In the genomic region with DNA sequence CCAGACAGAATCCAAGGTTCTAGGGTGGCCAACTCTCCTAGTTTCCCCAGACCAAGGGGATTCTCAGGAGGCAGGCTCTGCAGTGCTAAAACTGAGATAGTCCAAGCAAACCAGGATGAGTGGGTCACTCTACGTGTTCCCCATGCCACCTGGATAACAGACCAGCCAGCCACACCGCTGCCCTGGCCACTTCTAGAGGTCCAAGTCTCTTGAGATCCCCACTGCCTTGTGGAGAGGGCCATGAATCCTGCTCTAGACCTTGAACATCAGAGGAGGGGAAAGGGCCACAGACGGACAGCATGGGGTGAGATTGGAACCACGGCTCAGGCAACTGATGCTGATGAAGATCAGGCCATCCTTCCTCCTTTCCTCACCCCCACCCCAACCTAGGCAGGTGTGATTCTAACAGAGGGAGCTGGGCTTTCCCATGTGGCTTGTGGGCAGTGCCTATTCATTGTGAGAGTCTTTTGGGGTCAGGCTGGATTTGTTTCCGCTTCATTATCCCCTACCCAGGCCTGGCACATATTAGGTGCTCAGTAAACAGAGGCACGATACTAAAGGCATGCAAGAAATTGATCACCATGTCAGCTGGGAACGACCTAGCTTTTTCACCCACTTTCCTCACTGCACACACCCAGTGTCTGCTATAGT, we compare ENCODE assay signal across 15 cellular contexts. TPM values are rescaled to one million over a fixed set of nuclear protein-coding genes. Genes with fewer than 3 reads are reported as not detected.
DNase-seq lines count a peak whose midpoint lies in the region; ATAC-seq, FAIRE-seq and TF ChIP-seq lines count a peak whose summit lies in the region.
"Had no signal": no experiment of that assay in that cellular context is flagged by ENCODE, and none has a peak within 500 bp of the region (broad histone marks: within the 10 kb centered on the region; RNA-seq: fewer than 3 reads in every experiment).

No MANE protein-coding gene starts in this region.

- H3K9me3 Mint-ChIP-seq in memory B cell = peaks cover 4% of the 10 kb centered on the region
- peaks cover 4% of the 10 kb centered on the region for H3K9me3 Mint-ChIP-seq in mesothelial cell of epicardium
- H3K9me3 Mint-ChIP-seq in naive thymus-derived CD4-positive, alpha-beta T cell = peaks cover 0 to 5% (median 0%) of the 10 kb centered on the region in 11 donors

- H3K27me3 Mint-ChIP-seq in memory B cell = no peaks in the 10 kb centered on the region
- peaks cover 29% of the 10 kb centered on the region for H3K27me3 Mint-ChIP-seq in mesothelial cell of epicardium (ENCODE audit: low read depth)
- H3K27me3 Mint-ChIP-seq in naive thymus-derived CD4-positive, alpha-beta T cell = peaks cover 0 to 27% (median 11%) of the 10 kb centered on the region in 5 donors
- H3K27me3 Mint-ChIP-seq: CD4-positive, CD25-positive, alpha-beta regulatory T cell had no signal

- no peak for TF ChIP-seq CTCF in mesothelial cell of epicardium (IDR thresholded peaks at IDR 0.05; ENCODE audit: unreplicated experiment)

- H3K4me1 ChIP-seq in naive thymus-derived CD4-positive, alpha-beta T cell (ENCODE audit: control insufficient read depth in 2 of 2, insufficient read depth in 2 of 2, low read length in 2 of 2) = no peaks in the 10 kb centered on the region

- H3K27ac Mint-ChIP-seq in memory B cell = peak overlapping the region; percentile 32
- no peak overlapping the region for H3K27ac Mint-ChIP-seq in mesothelial cell of epicardium
- H3K27ac Mint-ChIP-seq in naive thymus-derived CD4-positive, alpha-beta T cell = no peak overlapping the region

- POLR2A ChIA-PET in naive thymus-derived CD4-positive, alpha-beta T cell (lab: Charles Lee) = no interaction called here

- no peak overlapping the region for H3K4me3 ChIP-seq in naive thymus-derived CD4-positive, alpha-beta T cell (ENCODE audit: low read length)
- H3K4me3 ChIP-seq: dorsolateral prefrontal cortex had no signal

- no peaks in the 10 kb centered on the region for H3K9me3 ChIP-seq in naive thymus-derived CD4-positive, alpha-beta T cell (ENCODE audit: control insufficient read depth in 2 of 3, low read length in 3 of 3)
- H3K9me3 ChIP-seq: SK-N-SH had no signal

- H3K4me3 Mint-ChIP-seq in memory B cell = no peak overlapping the region
- no peak overlapping the region for H3K4me3 Mint-ChIP-seq in mesothelial cell of epicardium
- H3K4me3 Mint-ChIP-seq in naive thymus-derived CD4-positive, alpha-beta T cell = no peak overlapping the region
- H3K4me3 Mint-ChIP-seq: CD4-positive, CD25-positive, alpha-beta regulatory T cell had no signal

- no peak overlapping the region for H3K27ac ChIP-seq in naive thymus-derived CD4-positive, alpha-beta T cell (ENCODE audit: low read depth, low read length)
- H3K27ac ChIP-seq: dorsolateral prefrontal cortex had no signal

- peak; percentile 90 for FAIRE-seq in GM18507 (lab: Jason Lieb, UNC)

- CTCF ChIA-PET in naive thymus-derived CD4-positive, alpha-beta T cell (lab: Charles Lee) = no interaction called here

- ATAC-seq in HG03060 (IDR thresholded peaks at IDR 0.05; ENCODE audit: low read depth, unreplicated experiment) = peak; percentile 41
- peak; percentile 34 for ATAC-seq in memory B cell (ENCODE audit: low read depth)
- ATAC-seq in naive thymus-derived CD4-positive, alpha-beta T cell = no peak
- ATAC-seq in GM21576 (IDR thresholded peaks at IDR 0.05; ENCODE audit: unreplicated experiment) = no peak

- intact Hi-C loops in naive thymus-derived CD4-positive, alpha-beta T cell (cut with micrococcal nuclease) = no loop called here

- no peaks in the 10 kb centered on the region for H3K27me3 ChIP-seq in naive thymus-derived CD4-positive, alpha-beta T cell (ENCODE audit: control insufficient read depth in 2 of 2, insufficient read depth in 2 of 2, low read length in 2 of 2)

- peaks cover 24% of the 10 kb centered on the region for H3K4me1 Mint-ChIP-seq in memory B cell
- no peaks in the 10 kb centered on the region for H3K4me1 Mint-ChIP-seq in mesothelial cell of epicardium
- H3K4me1 Mint-ChIP-seq in naive thymus-derived CD4-positive, alpha-beta T cell = no peaks in the 10 kb centered on the region
- H3K4me1 Mint-ChIP-seq: CD4-positive, CD25-positive, alpha-beta regulatory T cell had no signal

- H3K36me3 ChIP-seq in naive thymus-derived CD4-positive, alpha-beta T cell (ENCODE audit: control insufficient read depth in 2 of 3, insufficient read depth in 3 of 3, low read length in 3 of 3) = no peaks in the 10 kb centered on the region

- DNase-seq in GM18507 (ENCODE audit: extremely low spot score, insufficient read length, low read depth) (no peak), GM19238 (ENCODE audit: insufficient read length, low spot score) (peak; percentile 39), memory B cell (ENCODE audit: low spot score in 2 of 2) (no peak), mesothelial cell of epicardium (ENCODE audit: low spot score in 2 of 2, unreplicated experiment in 2 of 2) (no peak)
- DNase-seq in naive thymus-derived CD4-positive, alpha-beta T cell = no peak
- DNase-seq: amniotic stem cell, dorsolateral prefrontal cortex, GF-D8, midbrain, NCI-H187, SK-N-SH, substantia nigra had no signal

- H3K36me3 Mint-ChIP-seq in memory B cell (peaks cover 3% of the 10 kb centered on the region), mesothelial cell of epicardium (no peaks in the 10 kb centered on the region)
- no peaks in the 10 kb centered on the region for H3K36me3 Mint-ChIP-seq in naive thymus-derived CD4-positive, alpha-beta T cell
- H3K36me3 Mint-ChIP-seq: CD4-positive, CD25-positive, alpha-beta regulatory T cell had no signal

RNA-seq across cellular contexts. Expression of a gene that starts 16.8 kb away (rescaled TPM):
- total RNA-seq in mesothelial cell of epicardium = 9.5 to 9.9 TPM (median 9.8 TPM) in 3 replicates
- total RNA-seq in naive thymus-derived CD4-positive, alpha-beta T cell = under 1 TPM in 1 of 5 experiments, not detected in 4; 0.10 TPM
- under 1 TPM; 0.15 to 0.17 TPM for polyA plus RNA-seq in naive thymus-derived CD4-positive, alpha-beta T cell
- polyA plus RNA-seq: CD4-positive, CD25-positive, alpha-beta regulatory T cell had no signal

RNA-seq across cellular contexts. Expression of a gene that starts 41.6 kb away (rescaled TPM):
- 0.20 TPM in 2 of 3 replicates, not detected in the other for total RNA-seq in mesothelial cell of epicardium
- 10 to 100 TPM in 2 of 5 experiments, 1 to 10 TPM in 3; 1.0 to 72.1 (median 6.7) TPM for total RNA-seq in naive thymus-derived CD4-positive, alpha-beta T cell
- under 1 TPM; 0.12 to 0.27 TPM for polyA plus RNA-seq in naive thymus-derived CD4-positive, alpha-beta T cell

Comparison
In these comparisons a context has a peak if more than half of its experiments do, and no peak if none do; other contexts are left out.
1. ATAC-seq: peak in HG03060 (single experiment) and memory B cell (single experiment); none in naive thymus-derived CD4-positive, alpha-beta T cell (single experiment) and GM21576 (single experiment).